Comparison of ENCODE assay signal across 29 cellular contexts in the genomic region with DNA sequence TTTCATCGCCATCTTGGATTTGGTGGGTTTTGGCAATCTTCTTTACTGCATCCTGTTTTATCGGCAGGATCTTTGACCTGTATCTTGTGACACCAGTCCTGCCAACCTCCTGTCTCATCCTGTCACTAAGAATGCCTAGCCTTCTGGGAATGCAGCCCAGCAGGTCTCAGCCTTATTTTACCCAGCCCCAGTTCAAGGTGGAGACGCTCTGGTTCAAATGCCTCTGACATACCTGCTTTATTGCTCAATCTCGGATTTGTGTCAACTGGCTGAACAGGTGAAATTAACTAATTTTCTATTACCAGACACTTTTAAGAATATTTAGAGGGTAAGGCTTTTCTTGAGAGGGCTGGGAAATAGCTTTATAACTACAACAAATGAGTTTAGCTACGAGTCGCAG.
DNase-seq lines count a peak whose midpoint lies in the region; ATAC-seq, FAIRE-seq and TF ChIP-seq lines count a peak whose summit lies in the region.
"Had no signal": no experiment of that assay in that cellular context is flagged by ENCODE, and none has a peak within 500 bp of the region (broad histone marks: within the 10 kb centered on the region; RNA-seq: fewer than 3 reads in every experiment).

No MANE protein-coding gene starts in this region.

- CTCF ChIA-PET in SK-N-SH (lab: Yijun Ruan, JAX): no interaction called here

- H3K9me3 ChIP-seq in SK-N-SH: no peaks in the 10 kb centered on the region
- no peaks in the 10 kb centered on the region for H3K9me3 ChIP-seq in keratinocyte (ENCODE audit: control insufficient read depth, low read depth, low read length)
- no peaks in the 10 kb centered on the region for H3K9me3 ChIP-seq in tibial artery
- H3K9me3 ChIP-seq: adrenal gland, left lung, stomach, transverse colon had no signal

- no peaks in the 10 kb centered on the region for H3K9me2 ChIP-seq in SK-N-SH

- peaks cover 69% of the 10 kb centered on the region for H3K4me1 Mint-ChIP-seq in chondrocyte (ENCODE audit: low read depth)

- WGBS in SK-N-SH (ENCODE audit: low lambda C conversion rate): 46% methylated on average over 6 of the region's 6 CpGs

- peaks cover 28% of the 10 kb centered on the region; the same call in 1 of the 2 replicates for H3K79me2 ChIP-seq in SK-N-SH (ENCODE audit: insufficient read depth)
- no peaks in the 10 kb centered on the region for H3K79me2 ChIP-seq in keratinocyte (ENCODE audit: control insufficient read depth, insufficient read depth, low read length)
- H3K79me2 ChIP-seq: parathyroid adenoma had no signal

- no peak for TF ChIP-seq RAD21 in SK-N-SH (IDR thresholded peaks at IDR 0.05; ENCODE audit: low read length)

- H3K36me3 ChIP-seq in SK-N-SH (replicated peaks in 1 of 2; ENCODE audit: control insufficient read depth in 1 of 2, insufficient read depth in 2 of 2, low read length in 1 of 2): peaks cover 3 to 19% of the 10 kb centered on the region in 2 experiments
- no peaks in the 10 kb centered on the region for H3K36me3 ChIP-seq in keratinocyte (ENCODE audit: control insufficient read depth in 2 of 2, extremely low read depth in 1 of 2, insufficient read depth in 2 of 2, low read length in 2 of 2)
- no peaks in the 10 kb centered on the region for H3K36me3 ChIP-seq in tibial artery
- H3K36me3 ChIP-seq: adrenal gland, left lung, transverse colon had no signal

- H3K4me2 ChIP-seq in SK-N-SH (peak overlapping the region; percentile 48), keratinocyte (ENCODE audit: control insufficient read depth, extremely low read depth, insufficient read depth, low read depth, low read length) (peak overlapping the region; percentile 11)
- H3K4me2 ChIP-seq: KMS-11 had no signal

- TF ChIP-seq CTCF in SK-N-SH (IDR thresholded peaks at IDR 0.05) (no peak), chondrocyte (IDR thresholded peaks at IDR 0.05) (no peak), keratinocyte (optimal IDR thresholded peaks at IDR 0.05 in 1 of 3, IDR thresholded peaks at IDR 0.05 in 1 of 3, conservative IDR thresholded peaks at IDR 0.05 in 1 of 3; ENCODE audit: extremely low read depth in 1 of 3, insufficient read depth in 2 of 3, low read length in 3 of 3) (no peak), tibial artery (IDR thresholded peaks at IDR 0.05) (no peak), GM10266 (IDR thresholded peaks at IDR 0.05; ENCODE audit: control insufficient read depth, insufficient read depth, low read depth, missing control alignments) (no peak)

- H3K9me3 Mint-ChIP-seq in chondrocyte (ENCODE audit: low read depth): no peaks in the 10 kb centered on the region
- H3K9me3 Mint-ChIP-seq: CD4-positive, alpha-beta T cell; dendritic cell treated with granulocyte-macrophage colony-stimulating factor and Interleukin-4, amounts not matched to agents 40 ng/mL and 50 ng/mL, for 4 days; natural killer cell treated with Interleukin-12 subunit alpha and Interleukin-12 subunit beta and Interleukin-15 and Interleukin-18, amount 100 ng/mL, for 72 hours; T-helper 2 cell treated with Interferon-gamma antibody and Interleukin-4, amounts not matched to agents 5 μg/mL and 100 μg/mL, for 36 hours had no signal

- peak; percentile 34 for FAIRE-seq in keratinocyte (lab: Jason Lieb, UNC)

- peak overlapping the region; percentile 77 for H3K27ac Mint-ChIP-seq in chondrocyte (ENCODE audit: unreplicated experiment)
- H3K27ac Mint-ChIP-seq: CD4-positive, alpha-beta T cell; dendritic cell treated with granulocyte-macrophage colony-stimulating factor and Interleukin-4, amounts not matched to agents 40 ng/mL and 50 ng/mL, for 4 days; natural killer cell treated with Interleukin-12 subunit alpha and Interleukin-12 subunit beta and Interleukin-15 and Interleukin-18, amount 100 ng/mL, for 72 hours; T-helper 2 cell treated with Interferon-gamma antibody and Interleukin-4, amounts not matched to agents 5 μg/mL and 100 μg/mL, for 36 hours had no signal

- H3K4me1 ChIP-seq in SK-N-SH (ENCODE audit: control insufficient read depth in 1 of 2, insufficient read depth in 2 of 2, low read depth in 1 of 2, low read length in 1 of 2): peaks cover 2 to 30% of the 10 kb centered on the region in 2 experiments; a peak in 3 of 4 replicates
- H3K4me1 ChIP-seq in keratinocyte (ENCODE audit: control insufficient read depth, extremely low read depth, insufficient read depth, low read length): peaks cover 46% of the 10 kb centered on the region
- H3K4me1 ChIP-seq in tibial artery: peaks cover 0 to 60% (median 37%) of the 10 kb centered on the region in 4 donors
- H3K4me1 ChIP-seq: parathyroid adenoma had no signal

- H3K9ac ChIP-seq in SK-N-SH (no peak overlapping the region), keratinocyte (ENCODE audit: control insufficient read depth, extremely low read depth, insufficient read depth, low read length) (no peak overlapping the region)
- H3K9ac ChIP-seq: KMS-11, parathyroid adenoma had no signal

- DNase-seq in SK-N-SH: no peak
- DNase-seq in chondrocyte (ENCODE audit: low spot score): no peak
- no peak for DNase-seq in keratinocyte (ENCODE audit: low read depth, low spot score)
- DNase-seq in tibial artery: no peak
- no peak for DNase-seq in GM10266 (ENCODE audit: extremely low spot score)
- no peak for DNase-seq in cerebellar nuclear complex (lab: John Stamatoyannopoulos, UW)
- no peak for DNase-seq in Ammon's horn (ENCODE audit: low spot score)
- DNase-seq: activated CD4-positive, alpha-beta T cell treated with anti-CD3 and anti-CD28 coated beads for 48 hours; activated naive CD4-positive, alpha-beta T cell treated with Interleukin-2 at 50 U/mL for 16 hours; activated T-cell treated with anti-CD3 and anti-CD28 coated beads, Interleukin-2, amount 50 U/mL, for 48 hours; adrenal gland; CD4-positive, alpha-beta T cell; GOT3; left lung; NCI-H1694; NCI-H2171; NCI-H524; right cardiac atrium; RPMI8226; stimulated activated CD4-positive, alpha-beta T cell treated with anti-CD3 and anti-CD28 coated beads, Interleukin-15, amount 100 ng/mL, for 24 hours; stomach; transverse colon had no signal

- TF ChIP-seq EP300 in SK-N-SH (IDR thresholded peaks at IDR 0.05; ENCODE audit: borderline replicate concordance in 1 of 2, low read depth in 1 of 2, low read length in 1 of 2): no peak

- dilution Hi-C loops in keratinocyte (cut with MboI; ENCODE audit: extremely low pct_ligation_motif_present, low sequenced_read_pairs): no loop called here

- ATAC-seq in SK-N-SH treated with all-trans-retinoic acid at 6 μM for 48 hours: no peak
- ATAC-seq: left lung; natural killer cell treated with Interleukin-12 subunit alpha and Interleukin-12 subunit beta and Interleukin-15 and Interleukin-18, amount 100 ng/mL, for 72 hours; right cardiac atrium had no signal

- H3K27me3 Mint-ChIP-seq in chondrocyte (ENCODE audit: low read depth): no peaks in the 10 kb centered on the region

- H3K4me3 ChIP-seq in SK-N-SH (ENCODE audit: low read depth in 2 of 2, low read length in 1 of 2): no peak overlapping the region
- no peak overlapping the region for H3K4me3 ChIP-seq in keratinocyte (ENCODE audit: control insufficient read depth in 2 of 3, extremely low read depth in 1 of 3, insufficient read depth in 2 of 3, low read depth in 1 of 3, low read length in 3 of 3)
- no peak overlapping the region for H3K4me3 ChIP-seq in tibial artery
- H3K4me3 ChIP-seq: adrenal gland, left lung, stomach, transverse colon had no signal

- peaks cover 15% of the 10 kb centered on the region for H3K36me3 Mint-ChIP-seq in chondrocyte (ENCODE audit: low read depth)
- H3K36me3 Mint-ChIP-seq: natural killer cell treated with Interleukin-12 subunit alpha and Interleukin-12 subunit beta and Interleukin-15 and Interleukin-18, amount 100 ng/mL, for 72 hours had no signal

- H3K27me3 ChIP-seq in SK-N-SH (ENCODE audit: insufficient read depth) (no peaks in the 10 kb centered on the region), keratinocyte (ENCODE audit: control insufficient read depth, extremely low read depth, insufficient read depth, low read length) (no peaks in the 10 kb centered on the region), tibial artery (no peaks in the 10 kb centered on the region)
- H3K27me3 ChIP-seq: adrenal gland, left lung, stomach, transverse colon had no signal

- peaks cover 39% of the 10 kb centered on the region for H3F3A ChIP-seq in SK-N-SH (replicated peaks; ENCODE audit: insufficient read depth)

- intact Hi-C loops in tibial artery (cut with DNase I; ENCODE audit: low total_unique reads): no loop called here

- H3K4me3 Mint-ChIP-seq in chondrocyte (ENCODE audit: unreplicated experiment): no peak overlapping the region
- H3K4me3 Mint-ChIP-seq: CD4-positive, alpha-beta T cell; dendritic cell treated with granulocyte-macrophage colony-stimulating factor and Interleukin-4, amounts not matched to agents 40 ng/mL and 50 ng/mL, for 4 days; natural killer cell treated with Interleukin-12 subunit alpha and Interleukin-12 subunit beta and Interleukin-15 and Interleukin-18, amount 100 ng/mL, for 72 hours; T-helper 2 cell treated with Interferon-gamma antibody and Interleukin-4, amounts not matched to agents 5 μg/mL and 100 μg/mL, for 36 hours had no signal

- POLR2A ChIA-PET in SK-N-SH (lab: Yijun Ruan, JAX): no interaction called here

- peak overlapping the region; percentile 9 to 74; a peak in 2 of 4 replicates for H3K27ac ChIP-seq in SK-N-SH (ENCODE audit: low read depth in 2 of 2, low read length in 1 of 2)
- H3K27ac ChIP-seq in keratinocyte (ENCODE audit: control insufficient read depth, insufficient read depth, low read length): no peak overlapping the region
- H3K27ac ChIP-seq in tibial artery: peak overlapping the region; percentile 51 to 61
- H3K27ac ChIP-seq: 22Rv1, adrenal gland, KMS-11, left lung, parathyroid adenoma, stomach, transverse colon had no signal

- H4K20me1 ChIP-seq in SK-N-SH (ENCODE audit: insufficient read depth) (no peaks in the 10 kb centered on the region), keratinocyte (ENCODE audit: control insufficient read depth, extremely low read depth, insufficient read depth, low read length) (no peaks in the 10 kb centered on the region)

- no peaks in the 10 kb centered on the region for H3K9me1 ChIP-seq in keratinocyte (ENCODE audit: control insufficient read depth, extremely low read depth, insufficient read depth, low read length)

- H2AFZ ChIP-seq in SK-N-SH (ENCODE audit: low read depth) (no peak overlapping the region), keratinocyte (ENCODE audit: control insufficient read depth, low read length) (no peak overlapping the region)
- H2AFZ ChIP-seq: parathyroid adenoma had no signal

TF ChIP-seq in SK-N-SH treated with all-trans-retinoic acid at 6 μM for 48 hours, 23 proteins besides CTCF, POLR2A, EP300 and RAD21 (continues in another document):
- TF ChIP-seq, protein P1, sequence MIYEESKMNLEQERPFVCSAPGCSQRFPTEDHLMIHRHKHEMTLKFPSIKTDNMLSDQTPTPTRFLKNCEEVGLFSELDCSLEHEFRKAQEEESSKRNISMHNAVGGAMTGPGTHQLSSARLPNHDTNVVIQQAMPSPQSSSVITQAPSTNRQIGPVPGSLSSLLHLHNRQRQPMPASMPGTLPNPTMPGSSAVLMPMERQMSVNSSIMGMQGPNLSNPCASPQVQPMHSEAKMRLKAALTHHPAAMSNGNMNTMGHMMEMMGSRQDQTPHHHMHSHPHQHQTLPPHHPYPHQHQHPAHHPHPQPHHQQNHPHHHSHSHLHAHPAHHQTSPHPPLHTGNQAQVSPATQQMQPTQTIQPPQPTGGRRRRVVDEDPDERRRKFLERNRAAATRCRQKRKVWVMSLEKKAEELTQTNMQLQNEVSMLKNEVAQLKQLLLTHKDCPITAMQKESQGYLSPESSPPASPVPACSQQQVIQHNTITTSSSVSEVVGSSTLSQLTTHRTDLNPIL (CRISPR knock-in tag; IDR thresholded peaks at IDR 0.05; ENCODE audit: low read depth): no peak
